In the genomic region with DNA sequence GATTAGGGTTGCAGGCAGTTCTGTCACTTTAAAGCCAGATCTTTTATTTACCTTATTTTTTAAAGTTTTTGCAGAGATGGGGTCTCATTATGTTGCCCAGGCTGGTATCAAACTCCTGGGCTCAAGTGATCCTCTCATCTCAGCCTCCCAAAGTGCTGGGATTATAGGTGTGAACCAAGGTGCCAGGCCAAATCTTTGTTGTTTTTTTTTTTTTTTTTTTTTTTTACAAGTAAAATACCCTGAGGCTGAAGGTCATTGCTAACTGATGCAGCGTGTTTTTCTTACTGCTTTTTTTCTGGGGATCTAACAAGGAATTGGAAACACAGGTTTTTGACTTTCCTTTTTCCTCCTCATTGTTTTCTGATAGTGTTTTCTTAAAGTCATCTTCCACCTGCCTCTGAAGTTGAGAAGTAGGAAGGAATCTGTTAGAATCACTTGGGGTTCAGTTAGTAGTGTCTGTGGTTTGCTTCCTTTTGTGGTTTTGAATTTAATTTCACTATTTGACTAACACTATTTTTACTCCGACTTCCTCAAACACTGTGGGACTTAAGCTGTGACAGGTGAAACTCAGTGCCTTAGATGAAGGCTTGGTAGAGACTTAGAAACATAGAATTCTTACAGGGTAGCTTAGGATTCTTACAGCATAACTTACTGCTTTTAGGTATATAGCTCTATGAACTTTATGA, we compare ENCODE assay signal across 8 cellular contexts. TPM values are rescaled to one million over a fixed set of nuclear protein-coding genes. Genes with fewer than 3 reads are reported as not detected.
A peak's percentile ranks its signal among the peaks of the same experiment; 100 is the strongest.
DNase-seq lines count a peak whose midpoint lies in the region; ATAC-seq, FAIRE-seq and TF ChIP-seq lines count a peak whose summit lies in the region.

No MANE protein-coding gene starts in this region.

- TF ChIP-seq POLR2A in GM12891 (IDR thresholded peaks at IDR 0.05; ENCODE audit: low read depth, low read length) (no peak), sigmoid colon (IDR thresholded peaks at IDR 0.05) (no peak)

- H3K36me3 ChIP-seq in sigmoid colon: peaks cover 0 to 30% (median 0%) of the 10 kb centered on the region in 4 donors

- H3K4me1 ChIP-seq in sigmoid colon: peaks cover 0 to 43% (median 35%) of the 10 kb centered on the region in 4 donors

- FAIRE-seq in GM12891 (lab: Jason Lieb, UNC): peak; percentile 82

- DNase-seq in GM12891 (ENCODE audit: insufficient read length, low spot score) (peak; percentile 19), KG1 (lab: John Stamatoyannopoulos, UW) (peak; percentile 53), NCI-H510A treated with DMSO at 0.1 percent for 48 hours (lab: John Stamatoyannopoulos, UW) (no peak), NCI-H187 treated with DMSO at 0.1 percent for 48 hours (lab: John Stamatoyannopoulos, UW) (no peak), sigmoid colon (no peak)
- peak; percentile 23 for DNase-seq in central memory CD4-positive, alpha-beta T cell
- no peak for DNase-seq in stimulated activated CD4-positive, alpha-beta T cell treated with anti-CD3 and anti-CD28 coated beads, Interleukin-4, amount 100 ng/mL, for 4 hours

- H3K4me3 ChIP-seq in sigmoid colon: no peak overlapping the region

- 7 to 21% methylated on average over 2 of the region's 2 CpGs for whole genome bisulfite sequencing in sigmoid colon, 2 donors

- intact Hi-C loops in sigmoid colon (cut with DNase I): no loop called here

- ATAC-seq in GM21576 (IDR thresholded peaks at IDR 0.05; ENCODE audit: unreplicated experiment): peak; percentile 89

- no peaks in the 10 kb centered on the region for H3K9me3 ChIP-seq in sigmoid colon

- no peaks in the 10 kb centered on the region for H3K27me3 ChIP-seq in sigmoid colon

- TF ChIP-seq EP300 in sigmoid colon (IDR thresholded peaks at IDR 0.05): no peak

- no peak overlapping the region for H3K27ac ChIP-seq in sigmoid colon

- TF ChIP-seq CTCF in sigmoid colon (IDR thresholded peaks at IDR 0.05): no peak

TF ChIP-seq in GM12891, 5 proteins besides CTCF, POLR2A, EP300 and RAD21:
- TF ChIP-seq POU2F2 (IDR thresholded peaks at IDR 0.05; ENCODE audit: low read depth, low read length) (no peak), SPI1 (IDR thresholded peaks at IDR 0.05; ENCODE audit: low read depth, low read length) (peak; percentile 89)
TF ChIP-seq in GM12891: peak in this region for 1.

RNA-seq across cellular contexts. Expression of gene CLTC, which starts 22.2 kb away (rescaled TPM):
- 81.0 TPM for polyA plus RNA-seq in GM12891 (2012; ENCODE audit: low read depth, missing spikeins)
- total RNA-seq in sigmoid colon: 100 to 1,000 TPM; 206 to 236 (median 214) TPM
- polyA plus RNA-seq in sigmoid colon: 100 to 1,000 TPM in 1 of 3 donors, 10 to 100 TPM in 2; 87.1 to 109 (median 90.2) TPM

Comparison
In these comparisons a context has a peak if more than half of its experiments do, and no peak if none do; other contexts are left out.
1. DNase-seq: peak in GM12891 (single experiment), KG1 (single experiment) and central memory CD4-positive, alpha-beta T cell (single experiment); none in NCI-H510A treated with DMSO at 0.1 percent for 48 hours (single experiment), NCI-H187 treated with DMSO at 0.1 percent for 48 hours (single experiment), sigmoid colon (single experiment) and stimulated activated CD4-positive, alpha-beta T cell treated with anti-CD3 and anti-CD28 coated beads, Interleukin-4, amount 100 ng/mL, for 4 hours (0 of 2).